In genomic region chr12:53659011-53659551, GRCh38 we compare ENCODE assay signal across 1 cellular context.
TF ChIP-seq lines count a peak whose summit lies in the region.

No MANE protein-coding gene starts in this region.

TF ChIP-seq in H1, 55 proteins besides CTCF, POLR2A, EP300 and RAD21 (continued from another document):
- TF ChIP-seq E2F6 (IDR thresholded peaks at IDR 0.05) (no peak), TCF12 (IDR thresholded peaks at IDR 0.05; ENCODE audit: low read depth, low read length) (no peak), CBX5 (IDR thresholded peaks at IDR 0.05; ENCODE audit: low read depth, low read length) (no peak), CHD2 (IDR thresholded peaks at IDR 0.05; ENCODE audit: low read length) (no peak), HDAC6 (IDR thresholded peaks at IDR 0.05; ENCODE audit: low read depth, low read length) (no peak), SRF (IDR thresholded peaks at IDR 0.05; ENCODE audit: low read depth, low read length) (no peak)
- TF ChIP-seq, protein P1, sequence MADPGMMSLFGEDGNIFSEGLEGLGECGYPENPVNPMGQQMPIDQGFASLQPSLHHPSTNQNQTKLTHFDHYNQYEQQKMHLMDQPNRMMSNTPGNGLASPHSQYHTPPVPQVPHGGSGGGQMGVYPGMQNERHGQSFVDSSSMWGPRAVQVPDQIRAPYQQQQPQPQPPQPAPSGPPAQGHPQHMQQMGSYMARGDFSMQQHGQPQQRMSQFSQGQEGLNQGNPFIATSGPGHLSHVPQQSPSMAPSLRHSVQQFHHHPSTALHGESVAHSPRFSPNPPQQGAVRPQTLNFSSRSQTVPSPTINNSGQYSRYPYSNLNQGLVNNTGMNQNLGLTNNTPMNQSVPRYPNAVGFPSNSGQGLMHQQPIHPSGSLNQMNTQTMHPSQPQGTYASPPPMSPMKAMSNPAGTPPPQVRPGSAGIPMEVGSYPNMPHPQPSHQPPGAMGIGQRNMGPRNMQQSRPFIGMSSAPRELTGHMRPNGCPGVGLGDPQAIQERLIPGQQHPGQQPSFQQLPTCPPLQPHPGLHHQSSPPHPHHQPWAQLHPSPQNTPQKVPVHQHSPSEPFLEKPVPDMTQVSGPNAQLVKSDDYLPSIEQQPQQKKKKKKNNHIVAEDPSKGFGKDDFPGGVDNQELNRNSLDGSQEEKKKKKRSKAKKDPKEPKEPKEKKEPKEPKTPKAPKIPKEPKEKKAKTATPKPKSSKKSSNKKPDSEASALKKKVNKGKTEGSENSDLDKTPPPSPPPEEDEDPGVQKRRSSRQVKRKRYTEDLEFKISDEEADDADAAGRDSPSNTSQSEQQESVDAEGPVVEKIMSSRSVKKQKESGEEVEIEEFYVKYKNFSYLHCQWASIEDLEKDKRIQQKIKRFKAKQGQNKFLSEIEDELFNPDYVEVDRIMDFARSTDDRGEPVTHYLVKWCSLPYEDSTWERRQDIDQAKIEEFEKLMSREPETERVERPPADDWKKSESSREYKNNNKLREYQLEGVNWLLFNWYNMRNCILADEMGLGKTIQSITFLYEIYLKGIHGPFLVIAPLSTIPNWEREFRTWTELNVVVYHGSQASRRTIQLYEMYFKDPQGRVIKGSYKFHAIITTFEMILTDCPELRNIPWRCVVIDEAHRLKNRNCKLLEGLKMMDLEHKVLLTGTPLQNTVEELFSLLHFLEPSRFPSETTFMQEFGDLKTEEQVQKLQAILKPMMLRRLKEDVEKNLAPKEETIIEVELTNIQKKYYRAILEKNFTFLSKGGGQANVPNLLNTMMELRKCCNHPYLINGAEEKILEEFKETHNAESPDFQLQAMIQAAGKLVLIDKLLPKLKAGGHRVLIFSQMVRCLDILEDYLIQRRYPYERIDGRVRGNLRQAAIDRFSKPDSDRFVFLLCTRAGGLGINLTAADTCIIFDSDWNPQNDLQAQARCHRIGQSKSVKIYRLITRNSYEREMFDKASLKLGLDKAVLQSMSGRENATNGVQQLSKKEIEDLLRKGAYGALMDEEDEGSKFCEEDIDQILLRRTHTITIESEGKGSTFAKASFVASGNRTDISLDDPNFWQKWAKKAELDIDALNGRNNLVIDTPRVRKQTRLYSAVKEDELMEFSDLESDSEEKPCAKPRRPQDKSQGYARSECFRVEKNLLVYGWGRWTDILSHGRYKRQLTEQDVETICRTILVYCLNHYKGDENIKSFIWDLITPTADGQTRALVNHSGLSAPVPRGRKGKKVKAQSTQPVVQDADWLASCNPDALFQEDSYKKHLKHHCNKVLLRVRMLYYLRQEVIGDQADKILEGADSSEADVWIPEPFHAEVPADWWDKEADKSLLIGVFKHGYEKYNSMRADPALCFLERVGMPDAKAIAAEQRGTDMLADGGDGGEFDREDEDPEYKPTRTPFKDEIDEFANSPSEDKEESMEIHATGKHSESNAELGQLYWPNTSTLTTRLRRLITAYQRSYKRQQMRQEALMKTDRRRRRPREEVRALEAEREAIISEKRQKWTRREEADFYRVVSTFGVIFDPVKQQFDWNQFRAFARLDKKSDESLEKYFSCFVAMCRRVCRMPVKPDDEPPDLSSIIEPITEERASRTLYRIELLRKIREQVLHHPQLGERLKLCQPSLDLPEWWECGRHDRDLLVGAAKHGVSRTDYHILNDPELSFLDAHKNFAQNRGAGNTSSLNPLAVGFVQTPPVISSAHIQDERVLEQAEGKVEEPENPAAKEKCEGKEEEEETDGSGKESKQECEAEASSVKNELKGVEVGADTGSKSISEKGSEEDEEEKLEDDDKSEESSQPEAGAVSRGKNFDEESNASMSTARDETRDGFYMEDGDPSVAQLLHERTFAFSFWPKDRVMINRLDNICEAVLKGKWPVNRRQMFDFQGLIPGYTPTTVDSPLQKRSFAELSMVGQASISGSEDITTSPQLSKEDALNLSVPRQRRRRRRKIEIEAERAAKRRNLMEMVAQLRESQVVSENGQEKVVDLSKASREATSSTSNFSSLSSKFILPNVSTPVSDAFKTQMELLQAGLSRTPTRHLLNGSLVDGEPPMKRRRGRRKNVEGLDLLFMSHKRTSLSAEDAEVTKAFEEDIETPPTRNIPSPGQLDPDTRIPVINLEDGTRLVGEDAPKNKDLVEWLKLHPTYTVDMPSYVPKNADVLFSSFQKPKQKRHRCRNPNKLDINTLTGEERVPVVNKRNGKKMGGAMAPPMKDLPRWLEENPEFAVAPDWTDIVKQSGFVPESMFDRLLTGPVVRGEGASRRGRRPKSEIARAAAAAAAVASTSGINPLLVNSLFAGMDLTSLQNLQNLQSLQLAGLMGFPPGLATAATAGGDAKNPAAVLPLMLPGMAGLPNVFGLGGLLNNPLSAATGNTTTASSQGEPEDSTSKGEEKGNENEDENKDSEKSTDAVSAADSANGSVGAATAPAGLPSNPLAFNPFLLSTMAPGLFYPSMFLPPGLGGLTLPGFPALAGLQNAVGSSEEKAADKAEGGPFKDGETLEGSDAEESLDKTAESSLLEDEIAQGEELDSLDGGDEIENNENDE (IDR thresholded peaks at IDR 0.05; ENCODE audit: insufficient replicate concordance, low read length) = no peak
- TF ChIP-seq, protein P2, sequence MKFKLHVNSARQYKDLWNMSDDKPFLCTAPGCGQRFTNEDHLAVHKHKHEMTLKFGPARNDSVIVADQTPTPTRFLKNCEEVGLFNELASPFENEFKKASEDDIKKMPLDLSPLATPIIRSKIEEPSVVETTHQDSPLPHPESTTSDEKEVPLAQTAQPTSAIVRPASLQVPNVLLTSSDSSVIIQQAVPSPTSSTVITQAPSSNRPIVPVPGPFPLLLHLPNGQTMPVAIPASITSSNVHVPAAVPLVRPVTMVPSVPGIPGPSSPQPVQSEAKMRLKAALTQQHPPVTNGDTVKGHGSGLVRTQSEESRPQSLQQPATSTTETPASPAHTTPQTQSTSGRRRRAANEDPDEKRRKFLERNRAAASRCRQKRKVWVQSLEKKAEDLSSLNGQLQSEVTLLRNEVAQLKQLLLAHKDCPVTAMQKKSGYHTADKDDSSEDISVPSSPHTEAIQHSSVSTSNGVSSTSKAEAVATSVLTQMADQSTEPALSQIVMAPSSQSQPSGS (IDR thresholded peaks at IDR 0.05; ENCODE audit: low read length) = no peak
